Comparison of ENCODE assay signal across 21 cellular contexts in genomic region chr1:94382163-94382562, GRCh38. TPM values are rescaled to one million over a fixed set of nuclear protein-coding genes. Genes with fewer than 3 reads are reported as not detected.
DNase-seq lines count a peak whose midpoint lies in the region; ATAC-seq and TF ChIP-seq lines count a peak whose summit lies in the region.
"Had no signal": no experiment of that assay in that cellular context is flagged by ENCODE, and none has a peak within 500 bp of the region (broad histone marks: within the 10 kb centered on the region; RNA-seq: fewer than 3 reads in every experiment).

No MANE protein-coding gene starts in this region.

- no peaks in the 10 kb centered on the region for H3K9me3 Mint-ChIP-seq in MCF 10A (ENCODE audit: unreplicated experiment)
- H3K9me3 Mint-ChIP-seq: activated T-helper 17 cell treated with anti-CD3 and anti-CD28 coated beads, Interleukin-2, amount 50 U/mL, for 72 hours; central memory CD8-positive, alpha-beta T cell; naive B cell; T-cell had no signal

- no peak for TF ChIP-seq POLR2A in breast epithelium (IDR thresholded peaks at IDR 0.05)

- CTCF ChIA-PET in MCF 10A (lab: Yijun Ruan, JAX) = no interaction called here

- ATAC-seq in mucosa of descending colon = peak; percentile 41
- ATAC-seq in HG02973 (IDR thresholded peaks at IDR 0.05; ENCODE audit: unreplicated experiment) = no peak
- ATAC-seq: activated T-helper 17 cell treated with anti-CD3 and anti-CD28 coated beads, Interleukin-2, amount 50 U/mL, for 72 hours; T-cell; WTC11 had no signal

- no peak overlapping the region for H3K4me3 ChIP-seq in breast epithelium
- no peak overlapping the region for H3K4me3 ChIP-seq in mucosa of descending colon
- H3K4me3 ChIP-seq: MG63, vagina had no signal

- peak; percentile 61 to 68 for DNase-seq in breast epithelium (ENCODE audit: low spot score in 2 of 2)
- no peak for DNase-seq in MCF 10A (ENCODE audit: unreplicated experiment)
- DNase-seq in UCSD-AML1 (lab: John Stamatoyannopoulos, UW; ENCODE audit: unreplicated experiment) = peak; percentile 49
- peak; percentile 53 to 62 (median 56) for DNase-seq in mucosa of descending colon
- no peak for DNase-seq in NCI-H1436 treated with DMSO at 0.1 percent for 48 hours (lab: John Stamatoyannopoulos, UW)
- no peak for DNase-seq in NCI-H774 (lab: John Stamatoyannopoulos, UW)
- no peak for DNase-seq in substantia nigra (lab: John Stamatoyannopoulos, UW)
- DNase-seq: effector CD8-positive, alpha-beta T cell; hippocampal formation; MG63; naive B cell; NCI-H2081; NCI-H748 treated with DMSO at 0.1 percent for 48 hours; posterior cingulate gyrus; T-cell had no signal

- H3K27me3 ChIP-seq in breast epithelium = no peaks in the 10 kb centered on the region
- H3K27me3 ChIP-seq: MG63, vagina had no signal

- intact Hi-C loops in breast epithelium (cut with DNase I; ENCODE audit: low total_unique reads) (no loop called here), MCF 10A (cut with micrococcal nuclease) (no loop called here), mucosa of descending colon (cut with DNase I, micrococcal nuclease) (no loop called here)

- H3K4me1 Mint-ChIP-seq in MCF 10A (ENCODE audit: insufficient read depth, unreplicated experiment) = no peaks in the 10 kb centered on the region

- H3K4me1 ChIP-seq in breast epithelium (no peaks in the 10 kb centered on the region), mucosa of descending colon (ENCODE audit: low read depth) (peaks cover 32% of the 10 kb centered on the region)
- H3K4me1 ChIP-seq: vagina had no signal

- H3K9me3 ChIP-seq in breast epithelium (no peaks in the 10 kb centered on the region), mucosa of descending colon (no peaks in the 10 kb centered on the region)
- H3K9me3 ChIP-seq: MG63, vagina had no signal

- POLR2A ChIA-PET in MCF 10A (lab: Yijun Ruan, JAX) = no interaction called here

- H3K36me3 ChIP-seq in breast epithelium (no peaks in the 10 kb centered on the region), mucosa of descending colon (ENCODE audit: low read depth) (no peaks in the 10 kb centered on the region)
- H3K36me3 ChIP-seq: MG63, vagina had no signal

- H3K4me3 Mint-ChIP-seq in MCF 10A (ENCODE audit: unreplicated experiment) = no peak overlapping the region
- H3K4me3 Mint-ChIP-seq: activated T-helper 17 cell treated with anti-CD3 and anti-CD28 coated beads, Interleukin-2, amount 50 U/mL, for 72 hours; central memory CD8-positive, alpha-beta T cell; naive B cell; T-cell; WTC11 had no signal

- BruUV-seq in MCF 10A (replicated peaks; lab: Mats Ljungman, UMichigan) = no TSS peak

- no peaks in the 10 kb centered on the region for H3K36me3 Mint-ChIP-seq in MCF 10A (ENCODE audit: insufficient read depth, unreplicated experiment)
- H3K36me3 Mint-ChIP-seq: naive B cell, T-cell, WTC11 had no signal

- peaks cover 4% of the 10 kb centered on the region for H3K27me3 Mint-ChIP-seq in MCF 10A (ENCODE audit: insufficient read depth, unreplicated experiment)

- TF ChIP-seq CTCF in breast epithelium (IDR thresholded peaks at IDR 0.05) (no peak), MCF 10A (IDR thresholded peaks at IDR 0.05; ENCODE audit: unreplicated experiment) (no peak), mucosa of descending colon (IDR thresholded peaks at IDR 0.05) (no peak)

- H3K27ac Mint-ChIP-seq in MCF 10A (ENCODE audit: low read depth, unreplicated experiment) = no peak overlapping the region
- H3K27ac Mint-ChIP-seq: activated T-helper 17 cell treated with anti-CD3 and anti-CD28 coated beads, Interleukin-2, amount 50 U/mL, for 72 hours; T-cell; WTC11 had no signal

- H3K27ac ChIP-seq in breast epithelium (no peak overlapping the region), substantia nigra (ENCODE audit: low read depth, low read length, poor library complexity, severe bottlenecking) (no peak overlapping the region)
- H3K27ac ChIP-seq: RWPE1, vagina had no signal

RNA-seq across cellular contexts. Expression of gene ABCD3, which starts 36.0 kb away (rescaled TPM):
- total RNA-seq in breast epithelium = 10 to 100 TPM; 22.2 to 60.3 (median 36.1) TPM
- total RNA-seq in MCF 10A (2022) = 26.5 and 32.5 TPM in 2 replicates
- 100 to 1,000 TPM in 1 of 3 donors, 10 to 100 TPM in 2; 67.9 to 102 (median 99.3) TPM for total RNA-seq in mucosa of descending colon

Comparison
In these comparisons a context has a peak if more than half of its experiments do, and no peak if none do; other contexts are left out.
1. DNase-seq: peak in breast epithelium (2 of 2), UCSD-AML1 (single experiment) and mucosa of descending colon (3 of 3); none in MCF 10A (single experiment), NCI-H1436 treated with DMSO at 0.1 percent for 48 hours (single experiment), NCI-H774 (single experiment) and substantia nigra (0 of 49).